In genomic region chr6:91911945-91912344, GRCh38 we compare ENCODE assay signal across 24 cellular contexts.
"Had no signal": no experiment of that assay in that cellular context is flagged by ENCODE, and none has a peak within 500 bp of the region (broad histone marks: within the 10 kb centered on the region; RNA-seq: fewer than 3 reads in every experiment).

No MANE protein-coding gene starts in this region.

- H3K36me3 ChIP-seq: colonic mucosa, esophagus muscularis mucosa, esophagus squamous epithelium, gastrocnemius medialis, gastroesophageal sphincter, heart left ventricle, heart right ventricle had no signal

- H3K27me3 ChIP-seq: colonic mucosa, dorsolateral prefrontal cortex, esophagus muscularis mucosa, esophagus squamous epithelium, foreskin keratinocyte, gastrocnemius medialis, gastroesophageal sphincter, heart left ventricle, heart right ventricle had no signal

- H3K4me1 ChIP-seq: colonic mucosa, esophagus muscularis mucosa, esophagus squamous epithelium, foreskin keratinocyte, gastrocnemius medialis, gastroesophageal sphincter, heart left ventricle, heart right ventricle had no signal

- H3K27ac ChIP-seq: colonic mucosa, coronary artery, dorsolateral prefrontal cortex, epithelial cell of prostate, esophagus muscularis mucosa, esophagus squamous epithelium, foreskin keratinocyte, gastrocnemius medialis, gastroesophageal sphincter, heart left ventricle, heart right ventricle had no signal

- ATAC-seq: effector memory CD8-positive, alpha-beta T cell; esophagus mucosa; foreskin keratinocyte; gastrocnemius medialis; gastroesophageal sphincter; heart left ventricle; heart right ventricle had no signal

- H3K4me3 ChIP-seq: colonic mucosa, coronary artery, dorsolateral prefrontal cortex, esophagus muscularis mucosa, esophagus squamous epithelium, gastrocnemius medialis, gastroesophageal sphincter, heart left ventricle, heart right ventricle had no signal

- H3K9me3 ChIP-seq: esophagus muscularis mucosa, esophagus squamous epithelium, gastrocnemius medialis had no signal

- DNase-seq: colonic mucosa; cortex of kidney; dermis blood vessel endothelial cell; dorsolateral prefrontal cortex; effector CD4-positive, alpha-beta T cell; effector CD8-positive, alpha-beta T cell; effector memory CD4-positive, alpha-beta T cell; effector memory CD8-positive, alpha-beta T cell; endodermal cell; erythroblast; esophagus squamous epithelium; foreskin fibroblast; foreskin keratinocyte; foreskin melanocyte; gastrocnemius medialis; glutamatergic neuron; head of caudate nucleus; heart left ventricle; heart right ventricle had no signal
